In genomic region chr16:69112285-69113129, GRCh38 we compare ENCODE assay signal across 1 cellular context.
TF ChIP-seq lines count a peak whose summit lies in the region.

No MANE protein-coding gene starts in this region.

TF ChIP-seq in HepG2, 621 proteins besides CTCF, POLR2A, EP300 and RAD21 (continued from another document and continues in another):
- TF ChIP-seq ZBTB39 (CRISPR knock-in tag; IDR thresholded peaks at IDR 0.05) (no peak), ZNF414 (CRISPR knock-in tag; IDR thresholded peaks at IDR 0.05) (0 out of 2 replicates have a peak, but pooled peaks have one; percentile 23), HMGXB3 (CRISPR knock-in tag; IDR thresholded peaks at IDR 0.05; ENCODE audit: borderline replicate concordance) (peak; percentile 34; the same call in 1 of the 2 replicates), STAG1 (CRISPR knock-in tag; IDR thresholded peaks at IDR 0.05) (peak; percentile 74), ZNF605 (CRISPR knock-in tag; IDR thresholded peaks at IDR 0.05) (peak; percentile 46; the same call in 1 of the 2 replicates), HOXA9 (CRISPR knock-in tag; IDR thresholded peaks at IDR 0.05; ENCODE audit: borderline replicate concordance) (no peak), SAFB2 (CRISPR knock-in tag; IDR thresholded peaks at IDR 0.05; ENCODE audit: borderline replicate concordance, low read depth) (no peak), GPN1 (CRISPR knock-in tag; IDR thresholded peaks at IDR 0.05; ENCODE audit: borderline replicate concordance) (no peak), CENPT (CRISPR knock-in tag; IDR thresholded peaks at IDR 0.05; ENCODE audit: low read depth) (no peak), ZNF142 (CRISPR knock-in tag; IDR thresholded peaks at IDR 0.05) (no peak), SNAPC4 (CRISPR knock-in tag; IDR thresholded peaks at IDR 0.05) (no peak), XBP1 (CRISPR knock-in tag; IDR thresholded peaks at IDR 0.05) (no peak), THRA (CRISPR knock-in tag; IDR thresholded peaks at IDR 0.05; ENCODE audit: borderline replicate concordance) (peak; percentile 67; the same call in 1 of the 2 replicates), SIN3A (IDR thresholded peaks at IDR 0.05; ENCODE audit: borderline replicate concordance, low read depth, low read length) (no peak), ZNF619 (CRISPR knock-in tag; IDR thresholded peaks at IDR 0.05) (0 out of 2 replicates have a peak, but pooled peaks have one; percentile 41), KIAA2018 (CRISPR knock-in tag; IDR thresholded peaks at IDR 0.05; ENCODE audit: borderline replicate concordance) (no peak)
